ENCODE assay signal across 1 cellular context in the genomic region with DNA sequence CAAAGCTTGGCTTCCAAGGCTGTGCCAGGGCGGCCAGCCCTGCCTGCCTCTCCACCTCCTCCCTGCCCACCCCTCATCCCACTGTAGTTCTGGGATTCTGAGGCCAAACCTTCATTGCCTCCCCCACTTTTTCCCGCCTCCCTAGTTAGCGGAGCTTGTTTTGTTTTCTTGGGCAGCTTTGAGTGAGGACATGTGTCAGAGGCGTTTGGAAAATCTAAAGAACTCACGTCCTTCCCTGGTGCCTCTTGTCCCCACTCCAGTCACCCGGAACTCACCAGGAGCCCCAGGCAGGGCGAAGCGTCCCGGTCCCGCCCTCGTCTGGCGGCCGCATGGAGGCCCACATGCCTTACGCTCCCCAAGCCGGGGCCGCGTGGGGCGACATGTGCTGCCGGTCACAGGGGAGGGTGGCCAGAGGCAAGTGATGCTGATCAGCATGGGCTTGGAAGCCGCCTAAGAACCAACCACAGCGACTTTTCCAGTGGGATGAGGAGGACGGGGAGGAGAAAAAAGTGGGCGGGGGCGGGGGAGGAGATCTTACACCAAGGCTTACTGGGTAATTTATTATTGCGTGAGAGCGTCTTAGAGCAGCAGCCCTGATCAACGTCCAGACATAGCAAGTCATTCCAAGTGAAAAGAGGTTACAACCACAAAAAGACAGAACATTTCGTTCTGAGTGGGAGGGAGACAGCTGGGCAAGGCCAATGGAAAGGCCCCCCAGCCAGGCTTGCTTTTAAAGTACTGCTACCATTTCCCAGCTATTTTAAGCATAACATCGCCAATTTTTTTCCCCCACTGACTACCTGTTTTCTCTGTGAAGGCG.
TF ChIP-seq lines count a peak whose summit lies in the region.

No MANE protein-coding gene starts in this region.

TF ChIP-seq in K562, 482 proteins besides CTCF, POLR2A, EP300 and RAD21 (continued from another document and continues in another):
- no peak for TF ChIP-seq TAL1 (IDR thresholded peaks at IDR 0.05)
- TF ChIP-seq ZNF232 (CRISPR knock-in tag; IDR thresholded peaks at IDR 0.05), result peak; percentile 91
- TF ChIP-seq NCOA1 (IDR thresholded peaks at IDR 0.05; ENCODE audit: low read depth), result no peak
- TF ChIP-seq ETV1 (tag; conservative IDR thresholded peaks at IDR 0.05; ENCODE audit: low read depth), result no peak
- TF ChIP-seq, protein P1, sequence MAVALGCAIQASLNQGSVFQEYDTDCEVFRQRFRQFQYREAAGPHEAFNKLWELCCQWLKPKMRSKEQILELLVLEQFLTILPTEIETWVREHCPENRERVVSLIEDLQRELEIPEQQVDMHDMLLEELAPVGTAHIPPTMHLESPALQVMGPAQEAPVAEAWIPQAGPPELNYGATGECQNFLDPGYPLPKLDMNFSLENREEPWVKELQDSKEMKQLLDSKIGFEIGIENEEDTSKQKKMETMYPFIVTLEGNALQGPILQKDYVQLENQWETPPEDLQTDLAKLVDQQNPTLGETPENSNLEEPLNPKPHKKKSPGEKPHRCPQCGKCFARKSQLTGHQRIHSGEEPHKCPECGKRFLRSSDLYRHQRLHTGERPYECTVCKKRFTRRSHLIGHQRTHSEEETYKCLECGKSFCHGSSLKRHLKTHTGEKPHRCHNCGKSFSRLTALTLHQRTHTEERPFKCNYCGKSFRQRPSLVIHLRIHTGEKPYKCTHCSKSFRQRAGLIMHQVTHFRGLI (CRISPR knock-in tag; IDR thresholded peaks at IDR 0.05), result no peak
- TF ChIP-seq, protein P2, sequence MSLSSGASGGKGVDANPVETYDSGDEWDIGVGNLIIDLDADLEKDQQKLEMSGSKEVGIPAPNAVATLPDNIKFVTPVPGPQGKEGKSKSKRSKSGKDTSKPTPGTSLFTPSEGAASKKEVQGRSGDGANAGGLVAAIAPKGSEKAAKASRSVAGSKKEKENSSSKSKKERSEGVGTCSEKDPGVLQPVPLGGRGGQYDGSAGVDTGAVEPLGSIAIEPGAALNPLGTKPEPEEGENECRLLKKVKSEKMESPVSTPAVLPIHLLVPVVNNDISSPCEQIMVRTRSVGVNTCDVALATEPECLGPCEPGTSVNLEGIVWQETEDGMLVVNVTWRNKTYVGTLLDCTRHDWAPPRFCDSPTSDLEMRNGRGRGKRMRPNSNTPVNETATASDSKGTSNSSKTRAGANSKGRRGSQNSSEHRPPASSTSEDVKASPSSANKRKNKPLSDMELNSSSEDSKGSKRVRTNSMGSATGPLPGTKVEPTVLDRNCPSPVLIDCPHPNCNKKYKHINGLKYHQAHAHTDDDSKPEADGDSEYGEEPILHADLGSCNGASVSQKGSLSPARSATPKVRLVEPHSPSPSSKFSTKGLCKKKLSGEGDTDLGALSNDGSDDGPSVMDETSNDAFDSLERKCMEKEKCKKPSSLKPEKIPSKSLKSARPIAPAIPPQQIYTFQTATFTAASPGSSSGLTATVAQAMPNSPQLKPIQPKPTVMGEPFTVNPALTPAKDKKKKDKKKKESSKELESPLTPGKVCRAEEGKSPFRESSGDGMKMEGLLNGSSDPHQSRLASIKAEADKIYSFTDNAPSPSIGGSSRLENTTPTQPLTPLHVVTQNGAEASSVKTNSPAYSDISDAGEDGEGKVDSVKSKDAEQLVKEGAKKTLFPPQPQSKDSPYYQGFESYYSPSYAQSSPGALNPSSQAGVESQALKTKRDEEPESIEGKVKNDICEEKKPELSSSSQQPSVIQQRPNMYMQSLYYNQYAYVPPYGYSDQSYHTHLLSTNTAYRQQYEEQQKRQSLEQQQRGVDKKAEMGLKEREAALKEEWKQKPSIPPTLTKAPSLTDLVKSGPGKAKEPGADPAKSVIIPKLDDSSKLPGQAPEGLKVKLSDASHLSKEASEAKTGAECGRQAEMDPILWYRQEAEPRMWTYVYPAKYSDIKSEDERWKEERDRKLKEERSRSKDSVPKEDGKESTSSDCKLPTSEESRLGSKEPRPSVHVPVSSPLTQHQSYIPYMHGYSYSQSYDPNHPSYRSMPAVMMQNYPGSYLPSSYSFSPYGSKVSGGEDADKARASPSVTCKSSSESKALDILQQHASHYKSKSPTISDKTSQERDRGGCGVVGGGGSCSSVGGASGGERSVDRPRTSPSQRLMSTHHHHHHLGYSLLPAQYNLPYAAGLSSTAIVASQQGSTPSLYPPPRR (CRISPR knock-in tag; IDR thresholded peaks at IDR 0.05; ENCODE audit: borderline replicate concordance), result no peak
- TF ChIP-seq RFX1 (IDR thresholded peaks at IDR 0.05), result no peak
- TF ChIP-seq, protein P3, sequence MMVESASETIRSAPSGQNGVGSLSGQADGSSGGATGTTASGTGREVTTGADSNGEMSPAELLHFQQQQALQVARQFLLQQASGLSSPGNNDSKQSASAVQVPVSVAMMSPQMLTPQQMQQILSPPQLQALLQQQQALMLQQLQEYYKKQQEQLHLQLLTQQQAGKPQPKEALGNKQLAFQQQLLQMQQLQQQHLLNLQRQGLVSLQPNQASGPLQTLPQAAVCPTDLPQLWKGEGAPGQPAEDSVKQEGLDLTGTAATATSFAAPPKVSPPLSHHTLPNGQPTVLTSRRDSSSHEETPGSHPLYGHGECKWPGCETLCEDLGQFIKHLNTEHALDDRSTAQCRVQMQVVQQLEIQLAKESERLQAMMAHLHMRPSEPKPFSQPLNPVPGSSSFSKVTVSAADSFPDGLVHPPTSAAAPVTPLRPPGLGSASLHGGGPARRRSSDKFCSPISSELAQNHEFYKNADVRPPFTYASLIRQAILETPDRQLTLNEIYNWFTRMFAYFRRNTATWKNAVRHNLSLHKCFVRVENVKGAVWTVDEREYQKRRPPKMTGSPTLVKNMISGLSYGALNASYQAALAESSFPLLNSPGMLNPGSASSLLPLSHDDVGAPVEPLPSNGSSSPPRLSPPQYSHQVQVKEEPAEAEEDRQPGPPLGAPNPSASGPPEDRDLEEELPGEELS (CRISPR knock-in tag; IDR thresholded peaks at IDR 0.05; ENCODE audit: borderline replicate concordance), result peak; percentile 97
- peak; percentile 94 for TF ChIP-seq L3MBTL2 (IDR thresholded peaks at IDR 0.05)
- no peak for TF ChIP-seq CCNT2 (IDR thresholded peaks at IDR 0.05; ENCODE audit: borderline replicate concordance, extremely low read depth, insufficient read length, low read depth, low read length)
- peak in 1 of 2 experiments; percentile 87; a peak in 2 of 4 replicates for TF ChIP-seq SIN3A (IDR thresholded peaks at IDR 0.05; ENCODE audit: borderline replicate concordance in 2 of 2, control insufficient read depth in 1 of 2, low read depth in 2 of 2, low read length in 2 of 2)
- TF ChIP-seq FOXJ2 (tag; IDR thresholded peaks at IDR 0.05), result no peak
- no peak for TF ChIP-seq ZC3H4 (CRISPR knock-in tag; IDR thresholded peaks at IDR 0.05; ENCODE audit: borderline replicate concordance)
- peak; percentile 64; the same call in 1 of the 2 replicates for TF ChIP-seq ETV5 (CRISPR knock-in tag; IDR thresholded peaks at IDR 0.05; ENCODE audit: low read depth)
- TF ChIP-seq RNF2 (IDR thresholded peaks at IDR 0.05), result peak; percentile 42; the same call in 1 of the 2 replicates
- TF ChIP-seq TEAD1 (CRISPR knock-in tag; IDR thresholded peaks at IDR 0.05), result no peak; a peak in 1 of 4 replicates
- TF ChIP-seq ZKSCAN8 (CRISPR knock-in tag; IDR thresholded peaks at IDR 0.05), result no peak
- no peak for TF ChIP-seq NFXL1 (CRISPR knock-in tag; IDR thresholded peaks at IDR 0.05)
- no peak for TF ChIP-seq ZNF324 (CRISPR knock-in tag; IDR thresholded peaks at IDR 0.05)
- TF ChIP-seq FOXP1 (CRISPR knock-in tag; IDR thresholded peaks at IDR 0.05), result peak; percentile 74; the same call in 1 of the 2 replicates
- TF ChIP-seq ZNF785 (CRISPR knock-in tag; IDR thresholded peaks at IDR 0.05), result no peak
- no peak for TF ChIP-seq ZFP1 (CRISPR knock-in tag; IDR thresholded peaks at IDR 0.05)
- TF ChIP-seq, protein P4, sequence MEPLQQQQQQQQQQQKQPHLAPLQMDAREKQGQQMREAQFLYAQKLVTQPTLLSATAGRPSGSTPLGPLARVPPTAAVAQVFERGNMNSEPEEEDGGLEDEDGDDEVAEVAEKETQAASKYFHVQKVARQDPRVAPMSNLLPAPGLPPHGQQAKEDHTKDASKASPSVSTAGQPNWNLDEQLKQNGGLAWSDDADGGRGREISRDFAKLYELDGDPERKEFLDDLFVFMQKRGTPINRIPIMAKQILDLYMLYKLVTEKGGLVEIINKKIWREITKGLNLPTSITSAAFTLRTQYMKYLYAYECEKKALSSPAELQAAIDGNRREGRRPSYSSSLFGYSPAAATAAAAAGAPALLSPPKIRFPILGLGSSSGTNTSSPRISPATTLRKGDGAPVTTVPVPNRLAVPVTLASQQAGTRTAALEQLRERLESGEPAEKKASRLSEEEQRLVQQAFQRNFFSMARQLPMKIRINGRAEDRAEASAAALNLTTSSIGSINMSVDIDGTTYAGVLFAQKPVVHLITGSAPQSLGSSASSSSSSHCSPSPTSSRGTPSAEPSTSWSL (CRISPR knock-in tag; IDR thresholded peaks at IDR 0.05; ENCODE audit: borderline replicate concordance), result no peak
- TF ChIP-seq, protein P5, sequence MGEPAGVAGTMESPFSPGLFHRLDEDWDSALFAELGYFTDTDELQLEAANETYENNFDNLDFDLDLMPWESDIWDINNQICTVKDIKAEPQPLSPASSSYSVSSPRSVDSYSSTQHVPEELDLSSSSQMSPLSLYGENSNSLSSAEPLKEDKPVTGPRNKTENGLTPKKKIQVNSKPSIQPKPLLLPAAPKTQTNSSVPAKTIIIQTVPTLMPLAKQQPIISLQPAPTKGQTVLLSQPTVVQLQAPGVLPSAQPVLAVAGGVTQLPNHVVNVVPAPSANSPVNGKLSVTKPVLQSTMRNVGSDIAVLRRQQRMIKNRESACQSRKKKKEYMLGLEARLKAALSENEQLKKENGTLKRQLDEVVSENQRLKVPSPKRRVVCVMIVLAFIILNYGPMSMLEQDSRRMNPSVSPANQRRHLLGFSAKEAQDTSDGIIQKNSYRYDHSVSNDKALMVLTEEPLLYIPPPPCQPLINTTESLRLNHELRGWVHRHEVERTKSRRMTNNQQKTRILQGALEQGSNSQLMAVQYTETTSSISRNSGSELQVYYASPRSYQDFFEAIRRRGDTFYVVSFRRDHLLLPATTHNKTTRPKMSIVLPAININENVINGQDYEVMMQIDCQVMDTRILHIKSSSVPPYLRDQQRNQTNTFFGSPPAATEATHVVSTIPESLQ (CRISPR knock-in tag; IDR thresholded peaks at IDR 0.05), result peak; percentile 95
- TF ChIP-seq TCF7 (IDR thresholded peaks at IDR 0.05; ENCODE audit: borderline replicate concordance), result no peak
- TF ChIP-seq CCAR2 (IDR thresholded peaks at IDR 0.05; ENCODE audit: low read depth, low read length), result no peak
- TF ChIP-seq ZNF584 (CRISPR knock-in tag; IDR thresholded peaks at IDR 0.05; ENCODE audit: low read depth), result no peak
- TF ChIP-seq RB1 (IDR thresholded peaks at IDR 0.05; ENCODE audit: low read depth), result no peak
- no peak for TF ChIP-seq SPI1 (IDR thresholded peaks at IDR 0.05; ENCODE audit: borderline replicate concordance, low read depth, low read length)
- no peak for TF ChIP-seq WHSC1 (IDR thresholded peaks at IDR 0.05; ENCODE audit: low read length)
- no peak for TF ChIP-seq RBBP5 (IDR thresholded peaks at IDR 0.05; ENCODE audit: borderline replicate concordance, insufficient read depth, low read length, poor library complexity, severe bottlenecking)
- no peak for TF ChIP-seq TGIF2 (CRISPR knock-in tag; IDR thresholded peaks at IDR 0.05)
- TF ChIP-seq, protein P6, sequence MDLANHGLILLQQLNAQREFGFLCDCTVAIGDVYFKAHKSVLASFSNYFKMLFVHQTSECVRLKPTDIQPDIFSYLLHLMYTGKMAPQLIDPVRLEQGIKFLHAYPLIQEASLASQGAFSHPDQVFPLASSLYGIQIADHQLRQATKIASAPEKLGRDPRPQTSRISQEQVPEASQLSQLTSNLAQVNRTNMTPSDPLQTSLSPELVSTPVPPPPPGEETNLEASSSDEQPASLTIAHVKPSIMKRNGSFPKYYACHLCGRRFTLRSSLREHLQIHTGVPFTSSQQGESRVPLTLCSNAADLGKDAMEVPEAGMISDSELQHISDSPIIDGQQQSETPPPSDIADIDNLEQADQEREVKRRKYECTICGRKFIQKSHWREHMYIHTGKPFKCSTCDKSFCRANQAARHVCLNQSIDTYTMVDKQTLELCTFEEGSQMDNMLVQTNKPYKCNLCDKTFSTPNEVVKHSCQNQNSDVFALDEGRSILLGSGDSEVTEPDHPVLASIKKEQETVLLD (IDR thresholded peaks at IDR 0.05), result no peak
- TF ChIP-seq NCOA6 (IDR thresholded peaks at IDR 0.05), result no peak
- 0 out of 4 replicates have a peak, but pooled peaks of 1 of the 2 experiments have one; percentile 28 for TF ChIP-seq ARNT (IDR thresholded peaks at IDR 0.05)
- no peak for TF ChIP-seq ZNF347 (CRISPR knock-in tag; IDR thresholded peaks at IDR 0.05; ENCODE audit: low read depth)
- TF ChIP-seq TAF15 (IDR thresholded peaks at IDR 0.05; ENCODE audit: low read depth, low read length), result no peak
- TF ChIP-seq ZBTB8A (IDR thresholded peaks at IDR 0.05; ENCODE audit: partially characterized antibody), result no peak
- no peak for TF ChIP-seq SRSF9 (IDR thresholded peaks at IDR 0.05; ENCODE audit: borderline replicate concordance, low read depth, low read length)
- no peak for TF ChIP-seq POU5F1 (IDR thresholded peaks at IDR 0.05; ENCODE audit: borderline replicate concordance, low read depth, low read length, partially characterized antibody)
- TF ChIP-seq SRSF3 (IDR thresholded peaks at IDR 0.05; ENCODE audit: insufficient read depth, low read length), result no peak
- TF ChIP-seq JUN (IDR thresholded peaks at IDR 0.05; ENCODE audit: borderline replicate concordance, low read depth, low read length), result peak; percentile 50; the same call in 1 of the 2 replicates
- TF ChIP-seq JUN (CRISPR knock-in tag; IDR thresholded peaks at IDR 0.05; ENCODE audit: borderline replicate concordance), result no peak
- TF ChIP-seq HCFC1 (IDR thresholded peaks at IDR 0.05; ENCODE audit: low read depth, low read length), result no peak
- TF ChIP-seq ZNF354B (CRISPR knock-in tag; IDR thresholded peaks at IDR 0.05), result no peak
- no peak for TF ChIP-seq FIP1L1 (IDR thresholded peaks at IDR 0.05; ENCODE audit: low read depth, low read length, poor library complexity, severe bottlenecking)
- TF ChIP-seq RBM22 (IDR thresholded peaks at IDR 0.05; ENCODE audit: low read depth, low read length, poor library complexity, severe bottlenecking), result no peak
- no peak for TF ChIP-seq KAT7 (CRISPR knock-in tag; IDR thresholded peaks at IDR 0.05; ENCODE audit: borderline replicate concordance)
- no peak for TF ChIP-seq SMAD4 (CRISPR knock-in tag; conservative IDR thresholded peaks at IDR 0.05)
- no peak for TF ChIP-seq HNRNPL (IDR thresholded peaks at IDR 0.05; ENCODE audit: low read depth, low read length)
- TF ChIP-seq ZNF589 (CRISPR knock-in tag; IDR thresholded peaks at IDR 0.05; ENCODE audit: low read depth), result no peak
- TF ChIP-seq CBFA2T2 (conservative IDR thresholded peaks at IDR 0.05), result no peak
- TF ChIP-seq ZNF507 (tag; conservative IDR thresholded peaks at IDR 0.05), result no peak
- TF ChIP-seq PYGO2 (tag; IDR thresholded peaks at IDR 0.05), result no peak
- no peak for TF ChIP-seq HSF4 (CRISPR knock-in tag; IDR thresholded peaks at IDR 0.05; ENCODE audit: borderline replicate concordance)
- TF ChIP-seq, protein P7, sequence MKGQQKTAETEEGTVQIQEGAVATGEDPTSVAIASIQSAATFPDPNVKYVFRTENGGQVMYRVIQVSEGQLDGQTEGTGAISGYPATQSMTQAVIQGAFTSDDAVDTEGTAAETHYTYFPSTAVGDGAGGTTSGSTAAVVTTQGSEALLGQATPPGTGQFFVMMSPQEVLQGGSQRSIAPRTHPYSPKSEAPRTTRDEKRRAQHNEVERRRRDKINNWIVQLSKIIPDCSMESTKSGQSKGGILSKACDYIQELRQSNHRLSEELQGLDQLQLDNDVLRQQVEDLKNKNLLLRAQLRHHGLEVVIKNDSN (CRISPR knock-in tag; IDR thresholded peaks at IDR 0.05), result peak; percentile 49; the same call in 1 of the 2 replicates
- no peak for TF ChIP-seq ZNF184 (CRISPR knock-in tag; IDR thresholded peaks at IDR 0.05)
- TF ChIP-seq TCF3 (CRISPR knock-in tag; IDR thresholded peaks at IDR 0.05), result peak; percentile 17; the same call in 1 of the 2 replicates
- no peak for TF ChIP-seq ZSCAN29 (IDR thresholded peaks at IDR 0.05)
